1 cellular context compared by ENCODE assay signal in genomic region chr11:65855927-65856363, GRCh38.
TF ChIP-seq lines count a peak whose summit lies in the region.

No MANE protein-coding gene starts in this region.

TF ChIP-seq in K562, 482 proteins besides CTCF, POLR2A, EP300 and RAD21:
- TF ChIP-seq MAZ (CRISPR knock-in tag; conservative IDR thresholded peaks at IDR 0.05 in 1 of 2, IDR thresholded peaks at IDR 0.05 in 1 of 2) (no peak), ZNF280A (IDR thresholded peaks at IDR 0.05; ENCODE audit: low read depth, partially characterized antibody) (no peak), ZNF584 (CRISPR knock-in tag; IDR thresholded peaks at IDR 0.05; ENCODE audit: low read depth) (no peak), ARID4B (CRISPR knock-in tag; IDR thresholded peaks at IDR 0.05) (0 out of 2 replicates have a peak, but pooled peaks have one; percentile 10), HEY1 (CRISPR knock-in tag; IDR thresholded peaks at IDR 0.05; ENCODE audit: borderline replicate concordance) (no peak), FOXP1 (CRISPR knock-in tag; IDR thresholded peaks at IDR 0.05) (0 out of 2 replicates have a peak, but pooled peaks have one; percentile 30), CEBPG (CRISPR knock-in tag; IDR thresholded peaks at IDR 0.05) (peak; percentile 35; the same call in 1 of the 2 replicates), CEBPG (tag; conservative IDR thresholded peaks at IDR 0.05 in 1 of 2, IDR thresholded peaks at IDR 0.05 in 1 of 2) (no peak), USF1 (CRISPR knock-in tag; IDR thresholded peaks at IDR 0.05) (peak; percentile 13; the same call in 1 of the 2 replicates)
- TF ChIP-seq, protein P1, sequence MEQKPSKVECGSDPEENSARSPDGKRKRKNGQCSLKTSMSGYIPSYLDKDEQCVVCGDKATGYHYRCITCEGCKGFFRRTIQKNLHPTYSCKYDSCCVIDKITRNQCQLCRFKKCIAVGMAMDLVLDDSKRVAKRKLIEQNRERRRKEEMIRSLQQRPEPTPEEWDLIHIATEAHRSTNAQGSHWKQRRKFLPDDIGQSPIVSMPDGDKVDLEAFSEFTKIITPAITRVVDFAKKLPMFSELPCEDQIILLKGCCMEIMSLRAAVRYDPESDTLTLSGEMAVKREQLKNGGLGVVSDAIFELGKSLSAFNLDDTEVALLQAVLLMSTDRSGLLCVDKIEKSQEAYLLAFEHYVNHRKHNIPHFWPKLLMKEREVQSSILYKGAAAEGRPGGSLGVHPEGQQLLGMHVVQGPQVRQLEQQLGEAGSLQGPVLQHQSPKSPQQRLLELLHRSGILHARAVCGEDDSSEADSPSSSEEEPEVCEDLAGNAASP (IDR thresholded peaks at IDR 0.05), result no peak
TF ChIP-seq in K562: peak in this region for 4.
